Comparison of ENCODE assay signal across 8 cellular contexts in genomic region chr12:106954462-106955376, GRCh38. TPM values are rescaled to one million over a fixed set of nuclear protein-coding genes. Genes with fewer than 3 reads are reported as not detected.
DNase-seq lines count a peak whose midpoint lies in the region; ATAC-seq, FAIRE-seq and TF ChIP-seq lines count a peak whose summit lies in the region.

No MANE protein-coding gene starts in this region.

- no peaks in the 10 kb centered on the region for H3K9me2 ChIP-seq in OCI-LY1 (ENCODE audit: low read depth, low read length)

- H3F3A ChIP-seq in OCI-LY1 (ENCODE audit: insufficient read depth, low read length): no peaks in the 10 kb centered on the region; the same call in 1 of the 2 replicates

- H2AFZ ChIP-seq in ACC112 (ENCODE audit: low read length, unreplicated experiment) (peak overlapping the region; percentile 40), OCI-LY1 (ENCODE audit: low read length) (no peak overlapping the region), mammary epithelial cell (ENCODE audit: low read depth, low read length) (peak overlapping the region; percentile 95)

- 25% methylated on average over 33 of the region's 36 CpGs for WGBS in mammary epithelial cell (ENCODE audit: low coverage, missing lambda C conversion rate)

- H3K4me1 ChIP-seq in ACC112 (ENCODE audit: control insufficient read depth, insufficient read depth, low read length, unreplicated experiment) (peaks cover 8% of the 10 kb centered on the region), OCI-LY1 (ENCODE audit: insufficient read depth, low read length, severe bottlenecking) (peaks cover 21% of the 10 kb centered on the region), mammary epithelial cell (ENCODE audit: insufficient read depth, low read length) (peaks cover 15% of the 10 kb centered on the region), kidney (ENCODE audit: control insufficient read depth in 1 of 2, insufficient read depth in 1 of 2, low read depth in 1 of 2, low read length in 2 of 2) (peaks cover 6 to 7% of the 10 kb centered on the region in 2 donors)

- DNase-seq in mammary epithelial cell: peak; percentile 9
- DNase-seq in kidney: peak; percentile 82
- peak in 2 of 3 experiments; percentile 3 to 8 for DNase-seq in stimulated activated CD4-positive, alpha-beta T cell treated with anti-CD3 and anti-CD28 coated beads, TNF-alpha, amount 100 ng/mL, for 4 hours (ENCODE audit: low read depth in 3 of 3)
- no peak for DNase-seq in epidermal melanocyte (ENCODE audit: insufficient read length, low spot score)

- peak overlapping the region; percentile 68 for H3K9ac ChIP-seq in OCI-LY1 (ENCODE audit: low read length)
- H3K9ac ChIP-seq in mammary epithelial cell (ENCODE audit: insufficient read depth, low read length): peak overlapping the region; percentile 20
- H3K9ac ChIP-seq in kidney (ENCODE audit: low read length in 2 of 2): peak overlapping the region; percentile 1 to 65

- H3K9me3 ChIP-seq in OCI-LY1 (ENCODE audit: low read length) (no peaks in the 10 kb centered on the region), mammary epithelial cell (replicated peaks; ENCODE audit: insufficient read depth, low read length) (no peaks in the 10 kb centered on the region), kidney (ENCODE audit: control insufficient read depth in 1 of 2, low read length in 2 of 2) (no peaks in the 10 kb centered on the region)

- H3K27ac ChIP-seq in ACC112 (ENCODE audit: low read depth, low read length): peak overlapping the region; percentile 99
- no peak overlapping the region for H3K27ac ChIP-seq in OCI-LY1 (ENCODE audit: low read depth, low read length, poor library complexity, severe bottlenecking)
- H3K27ac ChIP-seq in mammary epithelial cell (ENCODE audit: insufficient read depth, low read depth, low read length): peak overlapping the region; percentile 32
- peak overlapping the region; percentile 97 to 98 for H3K27ac ChIP-seq in kidney (ENCODE audit: low read depth in 2 of 2, low read length in 2 of 2)

- TF ChIP-seq CTCF in OCI-LY1 (IDR thresholded peaks at IDR 0.05; ENCODE audit: low read length) (no peak), mammary epithelial cell (conservative IDR thresholded peaks at IDR 0.05 in 1 of 2, IDR thresholded peaks at IDR 0.05 in 1 of 2; ENCODE audit: extremely low read depth in 1 of 2, insufficient read depth in 1 of 2, low read depth in 1 of 2, low read length in 2 of 2) (no peak), kidney (IDR thresholded peaks at IDR 0.05; ENCODE audit: borderline replicate concordance, extremely low read depth, insufficient read depth) (no peak)

- ATAC-seq in GM18517 (IDR thresholded peaks at IDR 0.05; ENCODE audit: unreplicated experiment): peak; percentile 18
- no peak for ATAC-seq in GM21526 (IDR thresholded peaks at IDR 0.05; ENCODE audit: low FRiP score, unreplicated experiment)

- H3K36me3 ChIP-seq in ACC112 (ENCODE audit: insufficient read depth, low read length): no peaks in the 10 kb centered on the region
- no peaks in the 10 kb centered on the region for H3K36me3 ChIP-seq in OCI-LY1 (ENCODE audit: insufficient read depth, low read length)
- H3K36me3 ChIP-seq in mammary epithelial cell (ENCODE audit: insufficient read depth, low read length): no peaks in the 10 kb centered on the region
- no peaks in the 10 kb centered on the region for H3K36me3 ChIP-seq in kidney (ENCODE audit: control insufficient read depth in 1 of 2, insufficient read depth in 2 of 2, low read length in 2 of 2)

- intact Hi-C loops in mammary epithelial cell (cut with micrococcal nuclease): loop anchor here (2.0 kb wide), 1 partner anchor 138 kb away; the partner anchor contains the start of gene CRY1
- intact Hi-C loops in kidney (cut with DNase I): no loop called here

- H3K27me3 ChIP-seq in ACC112 (ENCODE audit: insufficient read depth, low read length) (no peaks in the 10 kb centered on the region), OCI-LY1 (ENCODE audit: insufficient read depth, low read length) (no peaks in the 10 kb centered on the region), mammary epithelial cell (ENCODE audit: insufficient read depth, low read length) (no peaks in the 10 kb centered on the region)

- H3K4me2 ChIP-seq in OCI-LY1 (ENCODE audit: low read length): peak overlapping the region; percentile 87
- H3K4me2 ChIP-seq in mammary epithelial cell (ENCODE audit: insufficient read depth, low read depth, low read length): peak overlapping the region; percentile 90

- dilution Hi-C loops in mammary epithelial cell (cut with HindIII; ENCODE audit: low sequenced_read_pairs): no loop called here

- no peaks in the 10 kb centered on the region for H4K20me1 ChIP-seq in OCI-LY1 (ENCODE audit: insufficient read depth, low read length)
- H4K20me1 ChIP-seq in mammary epithelial cell (ENCODE audit: insufficient read depth, low read length): no peaks in the 10 kb centered on the region

- BruUV-seq in mammary epithelial cell (replicated peaks; lab: Mats Ljungman, UMichigan): no TSS peak

- in situ Hi-C loops in mammary epithelial cell (cut with MboI; ENCODE audit: low sequenced_read_pairs in 2 of 2): no loop called here

- FAIRE-seq in kidney (lab: Jason Lieb, UNC): no peak

- CTCF ChIA-PET in mammary epithelial cell (lab: Charles Lee; ENCODE audit: low non-redundant PET): no interaction called here

- H3K4me3 ChIP-seq in ACC112 (ENCODE audit: low read depth, low read length) (peak overlapping the region; percentile 89), OCI-LY1 (ENCODE audit: low read depth, low read length, poor library complexity, severe bottlenecking) (peak overlapping the region; percentile 97), mammary epithelial cell (replicated peaks in 1 of 3; ENCODE audit: insufficient read depth in 1 of 3, low read depth in 2 of 3, low read length in 3 of 3) (peak overlapping the region; percentile 85 to 99 (median 88)), kidney (ENCODE audit: low read length in 2 of 2) (peak overlapping the region; percentile 18 to 86)

- H3K79me2 ChIP-seq in ACC112 (ENCODE audit: control insufficient read depth, insufficient read depth, low read length, unreplicated experiment) (peaks cover 67% of the 10 kb centered on the region), OCI-LY1 (ENCODE audit: insufficient read depth, low read length) (peaks cover 7% of the 10 kb centered on the region; the same call in 1 of the 2 replicates), mammary epithelial cell (ENCODE audit: insufficient read depth, low read length) (peaks cover 36% of the 10 kb centered on the region)

RNA-seq across cellular contexts. Expression of gene TMEM263, which starts 1.0 kb away (rescaled TPM):
- 10 to 100 TPM; 48.7 to 51.3 TPM for total RNA-seq in mammary epithelial cell
- 19.3 TPM for polyA plus RNA-seq in mammary epithelial cell
- 79.1 TPM for polyA minus RNA-seq in mammary epithelial cell
- total RNA-seq in kidney: 43.1 TPM
- polyA plus RNA-seq in kidney (ENCODE audit: insufficient read depth, low read depth, low replicate concordance): 28.7 TPM

RNA-seq across cellular contexts. Expression of gene MTERF2, which starts 32.2 kb away (rescaled TPM):
- total RNA-seq in mammary epithelial cell (1 to 10 TPM; 7.0 to 8.0 TPM), kidney (15.0 TPM)
- polyA plus RNA-seq in mammary epithelial cell (3.2 TPM), kidney (ENCODE audit: insufficient read depth, low read depth, low replicate concordance) (26.2 TPM)
- not detected for polyA minus RNA-seq in mammary epithelial cell
